8 cellular contexts compared by ENCODE assay signal in genomic region chr6:139290787-139291294, GRCh38. TPM values are rescaled to one million over a fixed set of nuclear protein-coding genes. Genes with fewer than 3 reads are reported as not detected.
A peak's percentile ranks its signal among the peaks of the same experiment; 100 is the strongest.
DNase-seq lines count a peak whose midpoint lies in the region; ATAC-seq, FAIRE-seq and TF ChIP-seq lines count a peak whose summit lies in the region.

No MANE protein-coding gene starts in this region.

- H3K4me1 ChIP-seq in sigmoid colon = peaks cover 0 to 28% (median 21%) of the 10 kb centered on the region in 4 donors

- no peak for TF ChIP-seq POLR2A in sigmoid colon (IDR thresholded peaks at IDR 0.05)

- peak overlapping the region; percentile 67 to 78 (median 76) for H3K27ac ChIP-seq in sigmoid colon

- WGBS in sigmoid colon, 2 donors = 18 to 51% methylated on average over 4 of the region's 4 CpGs

- DNase-seq in CD14-positive monocyte (ENCODE audit: low spot score) (peak; percentile 52), SKM-1 treated with dmso at 0.1 percent for 144 hours (lab: John Stamatoyannopoulos, UW; ENCODE audit: unreplicated experiment) (peak; percentile 63), germinal center (ENCODE audit: low spot score) (peak; percentile 83), sigmoid colon (peak; percentile 70), RCC 7860 (ENCODE audit: low spot score) (no peak), NCI-H82 (lab: John Stamatoyannopoulos, UW) (no peak)

- H3K4me1 Mint-ChIP-seq in CD14-positive monocyte = peaks cover 36% of the 10 kb centered on the region

- ATAC-seq in GM19043 (IDR thresholded peaks at IDR 0.05; ENCODE audit: low read depth, unreplicated experiment) (peak; percentile 68), HG03108 (IDR thresholded peaks at IDR 0.05; ENCODE audit: unreplicated experiment) (peak; percentile 78)

- intact Hi-C loops in CD14-positive monocyte (cut with micrococcal nuclease) (loop anchor here (5.0 to 10.0 kb wide), 2 partner anchors 46 to 74 kb away; no protein-coding TSS in a partner anchor), sigmoid colon (cut with DNase I) (loop anchor here (5.0 kb wide), 1 partner anchor 71 kb away; no protein-coding TSS in a partner anchor)

- no peak for FAIRE-seq in RCC 7860 (lab: Jason Lieb, UNC)

- H3K36me3 Mint-ChIP-seq in CD14-positive monocyte = no peaks in the 10 kb centered on the region

- no peaks in the 10 kb centered on the region for H3K27me3 ChIP-seq in sigmoid colon

- H3K4me3 Mint-ChIP-seq in CD14-positive monocyte = peak overlapping the region; percentile 25 to 82

- no peaks in the 10 kb centered on the region for H3K36me3 ChIP-seq in sigmoid colon

- peak overlapping the region; percentile 96 to 98 (median 97) for H3K27ac Mint-ChIP-seq in CD14-positive monocyte

- TF ChIP-seq EP300 in sigmoid colon (IDR thresholded peaks at IDR 0.05) = peak in 1 of 4 donors; percentile 27

- peak overlapping the region in 1 of 4 donors; percentile 28 for H3K4me3 ChIP-seq in sigmoid colon

- no peak for TF ChIP-seq CTCF in CD14-positive monocyte (IDR thresholded peaks at IDR 0.05)
- no peak for TF ChIP-seq CTCF in sigmoid colon (IDR thresholded peaks at IDR 0.05)

- H3K9me3 Mint-ChIP-seq in CD14-positive monocyte = peaks cover 0 to 2% (median 0%) of the 10 kb centered on the region in 7 donors

- no peaks in the 10 kb centered on the region for H3K9me3 ChIP-seq in sigmoid colon

- peaks cover 0 to 1% (median 0%) of the 10 kb centered on the region in 3 donors for H3K27me3 Mint-ChIP-seq in CD14-positive monocyte (ENCODE audit: low read depth in 3 of 3)

RNA-seq across cellular contexts. Expression of gene TXLNB, which starts 1.0 kb away (rescaled TPM):
- polyA plus RNA-seq in CD14-positive monocyte = under 1 TPM; 0.04 to 0.14 TPM
- total RNA-seq in sigmoid colon = 1 to 10 TPM in 3 of 4 donors, under 1 TPM in 1; 0.95 to 3.9 (median 2.7) TPM
- under 1 TPM in 2 of 3 donors, not detected in 1; 0.58 to 0.60 TPM for polyA plus RNA-seq in sigmoid colon

Comparison
In these comparisons a context has a peak if more than half of its experiments do, and no peak if none do; other contexts are left out.
1. DNase-seq: peak in CD14-positive monocyte (single experiment), SKM-1 treated with dmso at 0.1 percent for 144 hours (single experiment), germinal center (single experiment) and sigmoid colon (single experiment); none in RCC 7860 (single experiment) and NCI-H82 (single experiment).